ENCODE assay signal across 1 cellular context in genomic region chr11:35162795-35163194, GRCh38.
TF ChIP-seq lines count a peak whose summit lies in the region.

No MANE protein-coding gene starts in this region.

TF ChIP-seq in A549, 52 proteins besides CTCF, POLR2A, EP300 and RAD21 (continued from another document):
- TF ChIP-seq USF2 (IDR thresholded peaks at IDR 0.05) (peak; percentile 59), FOSB (CRISPR knock-in tag; IDR thresholded peaks at IDR 0.05) (no peak), KDM1A (IDR thresholded peaks at IDR 0.05; ENCODE audit: low read depth) (no peak), REST (IDR thresholded peaks at IDR 0.05) (no peak), ATOH8 (CRISPR knock-in tag; IDR thresholded peaks at IDR 0.05; ENCODE audit: low read depth) (no peak), ZSCAN20 (CRISPR knock-in tag; IDR thresholded peaks at IDR 0.05) (no peak), TP53 (CRISPR knock-in tag; IDR thresholded peaks at IDR 0.05) (no peak), MYC (IDR thresholded peaks at IDR 0.05; ENCODE audit: borderline replicate concordance, low read length) (no peak)
